In the genomic region with DNA sequence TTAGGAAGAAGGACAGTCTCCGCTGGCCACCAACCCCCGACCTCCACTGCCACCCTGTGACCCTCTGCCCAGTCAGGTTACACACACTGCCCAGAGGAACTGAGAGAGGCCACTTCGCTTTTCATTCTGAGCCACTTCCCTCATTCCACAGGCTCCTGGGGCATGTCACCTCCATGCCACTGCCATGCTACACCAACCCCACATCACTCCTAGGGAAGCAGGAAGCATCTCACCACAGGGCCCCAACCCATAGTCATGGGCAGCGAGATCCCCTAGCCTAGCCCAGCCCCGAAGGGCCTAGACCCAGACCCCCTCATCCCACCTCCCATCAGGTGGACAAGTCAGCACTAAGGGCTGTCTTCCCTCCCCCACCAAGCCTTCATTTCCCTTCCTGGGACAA, we compare ENCODE assay signal across 13 cellular contexts. TPM values are rescaled to one million over a fixed set of nuclear protein-coding genes. Genes with fewer than 3 reads are reported as not detected.
DNase-seq lines count a peak whose midpoint lies in the region; ATAC-seq and TF ChIP-seq lines count a peak whose summit lies in the region.
"Had no signal": no experiment of that assay in that cellular context is flagged by ENCODE, and none has a peak within 500 bp of the region (broad histone marks: within the 10 kb centered on the region; RNA-seq: fewer than 3 reads in every experiment).

No MANE protein-coding gene starts in this region.

- peaks cover 0 to 17% of the 10 kb centered on the region in 2 donors for H3K4me1 ChIP-seq in duodenal mucosa (ENCODE audit: control insufficient read depth in 1 of 2, insufficient read depth in 2 of 2, low read length in 2 of 2)
- peaks cover 0 to 12% (median 4%) of the 10 kb centered on the region in 4 donors for H3K4me1 ChIP-seq in sigmoid colon
- H3K4me1 ChIP-seq: parathyroid adenoma had no signal

- H3K9me3 ChIP-seq in duodenal mucosa (ENCODE audit: control insufficient read depth in 1 of 2, low read length in 2 of 2) (no peaks in the 10 kb centered on the region), sigmoid colon (no peaks in the 10 kb centered on the region)

- peak overlapping the region; percentile 56 for H3K27ac Mint-ChIP-seq in T-helper 1 cell treated with Interleukin-12 subunit alpha and Interleukin-12 subunit beta and Interleukin-4 antibody, amounts not matched to agents 30 μg/mL and 1 μg/mL, for 36 hours

- H3K36me3 ChIP-seq in duodenal mucosa (ENCODE audit: control insufficient read depth in 1 of 2, insufficient read depth in 2 of 2, low read length in 2 of 2) (peaks cover 0 to 6% of the 10 kb centered on the region in 2 donors), sigmoid colon (no peaks in the 10 kb centered on the region)

- H3K27me3 ChIP-seq in duodenal mucosa (ENCODE audit: control insufficient read depth in 1 of 2, insufficient read depth in 2 of 2, low read length in 2 of 2) = peaks cover 0 to 4% of the 10 kb centered on the region in 2 donors
- H3K27me3 ChIP-seq in sigmoid colon = no peaks in the 10 kb centered on the region

- TF ChIP-seq EP300 in sigmoid colon (IDR thresholded peaks at IDR 0.05) = no peak

- peaks cover 4% of the 10 kb centered on the region for H3K27me3 Mint-ChIP-seq in T-helper 1 cell treated with Interleukin-12 subunit alpha and Interleukin-12 subunit beta and Interleukin-4 antibody, amounts not matched to agents 30 μg/mL and 1 μg/mL, for 36 hours (ENCODE audit: low read depth)

- no peaks in the 10 kb centered on the region for H3K9me3 Mint-ChIP-seq in T-helper 1 cell treated with Interleukin-12 subunit alpha and Interleukin-12 subunit beta and Interleukin-4 antibody, amounts not matched to agents 30 μg/mL and 1 μg/mL, for 36 hours

- no peak for TF ChIP-seq POLR2A in sigmoid colon (IDR thresholded peaks at IDR 0.05)

- peaks cover 37% of the 10 kb centered on the region for H3K4me1 Mint-ChIP-seq in T-helper 1 cell treated with Interleukin-12 subunit alpha and Interleukin-12 subunit beta and Interleukin-4 antibody, amounts not matched to agents 30 μg/mL and 1 μg/mL, for 36 hours (ENCODE audit: low read depth)

- TF ChIP-seq CTCF in sigmoid colon (IDR thresholded peaks at IDR 0.05) = no peak

- ATAC-seq in GM19023 (IDR thresholded peaks at IDR 0.05; ENCODE audit: unreplicated experiment) (no peak), GM21528 (IDR thresholded peaks at IDR 0.05; ENCODE audit: low FRiP score, unreplicated experiment) (no peak)
- ATAC-seq: activated CD4-positive, CD25-positive, alpha-beta regulatory T cell treated with anti-CD3 and anti-CD28 coated beads, Interleukin-2, amount 50 U/mL, for 24 hours had no signal

- DNase-seq in T-helper 1 cell (no peak), NOMO-1 treated with DMSO at 0.1 percent for 48 hours (lab: John Stamatoyannopoulos, UW; ENCODE audit: unreplicated experiment) (peak; percentile 25), sigmoid colon (peak; percentile 55)
- DNase-seq in effector CD8-positive, alpha-beta T cell (lab: John Stamatoyannopoulos, UW) = no peak
- DNase-seq: islet precursor cell, NCI-H187 had no signal

- peak overlapping the region in 1 of 2 donors; percentile 47 for H3K9ac ChIP-seq in duodenal mucosa (ENCODE audit: low read depth in 1 of 2, low read length in 2 of 2)
- H3K9ac ChIP-seq: parathyroid adenoma had no signal

- H3K36me3 Mint-ChIP-seq in T-helper 1 cell treated with Interleukin-12 subunit alpha and Interleukin-12 subunit beta and Interleukin-4 antibody, amounts not matched to agents 30 μg/mL and 1 μg/mL, for 36 hours (ENCODE audit: low read depth) = peaks cover 23% of the 10 kb centered on the region

- peak overlapping the region; percentile 95 for H3K4me3 Mint-ChIP-seq in T-helper 1 cell treated with Interleukin-12 subunit alpha and Interleukin-12 subunit beta and Interleukin-4 antibody, amounts not matched to agents 30 μg/mL and 1 μg/mL, for 36 hours

- H3K4me3 ChIP-seq in duodenal mucosa (ENCODE audit: low read depth in 1 of 2, low read length in 2 of 2) (peak overlapping the region; percentile 53 to 57), sigmoid colon (peak overlapping the region in 2 of 4 donors; percentile 27 to 36)

- 69 to 89% methylated on average over 5 of the region's 5 CpGs for WGBS in sigmoid colon, 2 donors

- H3K27ac ChIP-seq in duodenal mucosa (ENCODE audit: low read depth, low read length) (no peak overlapping the region), sigmoid colon (no peak overlapping the region)
- H3K27ac ChIP-seq: parathyroid adenoma had no signal

- intact Hi-C loops in sigmoid colon (cut with DNase I) = no loop called here

RNA-seq across cellular contexts. Expression of a gene that starts 1.4 kb away (rescaled TPM):
- 10 to 100 TPM in 2 of 4 donors, 1 to 10 TPM in 2; 5.4 to 12.5 (median 9.4) TPM for total RNA-seq in sigmoid colon
- polyA plus RNA-seq in sigmoid colon = 10 to 100 TPM in 1 of 3 donors, 1 to 10 TPM in 2; 2.4 to 27.5 (median 2.8) TPM
- total RNA-seq: A172 had no signal

RNA-seq across cellular contexts. Expression of a gene that starts 17.1 kb away (rescaled TPM):
- total RNA-seq in sigmoid colon = 10 to 100 TPM; 41.0 to 63.1 (median 51.8) TPM
- polyA plus RNA-seq in sigmoid colon = 10 to 100 TPM in 1 of 3 donors, 1 to 10 TPM in 2; 6.6 to 13.4 (median 9.0) TPM

RNA-seq across cellular contexts. Expression of a gene that starts 23.5 kb away (rescaled TPM):
- 1 to 10 TPM in 1 of 4 donors, not detected in 3; 1.6 TPM for total RNA-seq in sigmoid colon
- not detected for polyA plus RNA-seq in sigmoid colon
- total RNA-seq: A172 had no signal

RNA-seq across cellular contexts. Expression of a gene that starts 34.4 kb away (rescaled TPM):
- total RNA-seq in sigmoid colon = 10 to 100 TPM; 43.9 to 97.2 (median 65.3) TPM
- polyA plus RNA-seq in sigmoid colon = 10 to 100 TPM in 1 of 3 donors, 1 to 10 TPM in 2; 5.1 to 33.4 (median 7.8) TPM

RNA-seq across cellular contexts. Expression of a gene that starts 44.5 kb away (rescaled TPM):
- 1 to 10 TPM in 1 of 4 donors, not detected in 3; 8.2 TPM for total RNA-seq in sigmoid colon
- polyA plus RNA-seq in sigmoid colon = over 10,000 TPM; 12,817 to 35,077 (median 19,474) TPM
- total RNA-seq: A172 had no signal

Comparison
In these comparisons a context has a peak if more than half of its experiments do, and no peak if none do; other contexts are left out.
1. DNase-seq: peak in NOMO-1 treated with DMSO at 0.1 percent for 48 hours (single experiment) and sigmoid colon (single experiment); none in T-helper 1 cell (0 of 5) and effector CD8-positive, alpha-beta T cell (single experiment).